11 cellular contexts compared by ENCODE assay signal in the genomic region with DNA sequence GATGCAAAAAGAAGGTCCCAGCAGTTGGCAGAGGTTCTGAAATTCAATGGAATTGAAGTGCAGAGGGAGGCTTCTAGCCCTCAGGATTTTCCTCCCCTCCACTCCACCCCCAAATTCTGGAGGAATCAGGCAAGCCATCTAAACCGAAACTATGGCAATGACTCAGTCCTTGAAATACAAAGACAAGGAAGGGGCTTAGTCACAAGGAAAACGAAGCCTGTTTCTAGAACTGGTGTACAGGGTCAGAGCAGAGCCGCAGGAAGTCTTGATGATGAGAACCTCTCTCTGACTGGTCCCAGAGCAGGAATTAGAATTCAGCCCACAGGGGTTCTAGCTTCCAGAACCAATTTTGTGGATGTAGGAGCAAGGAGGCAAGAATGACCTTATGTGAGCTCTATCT.
DNase-seq lines count a peak whose midpoint lies in the region; ATAC-seq and TF ChIP-seq lines count a peak whose summit lies in the region.
"Had no signal": no experiment of that assay in that cellular context is flagged by ENCODE, and none has a peak within 500 bp of the region (broad histone marks: within the 10 kb centered on the region; RNA-seq: fewer than 3 reads in every experiment).

No MANE protein-coding gene starts in this region.

- TF ChIP-seq CTCF in AG10803 (conservative IDR thresholded peaks at IDR 0.05; ENCODE audit: low read length) (no peak), cardiac fibroblast (IDR thresholded peaks at IDR 0.05; ENCODE audit: low read depth, low read length) (no peak)

- peak overlapping the region; percentile 5; the same call in 1 of the 2 replicates for H3K4me3 ChIP-seq in AG10803 (ENCODE audit: low read length)
- H3K4me3 ChIP-seq in cardiac fibroblast (replicated peaks in 1 of 2; ENCODE audit: low read depth in 2 of 2, low read length in 2 of 2): no peak overlapping the region
- H3K4me3 ChIP-seq: ascending aorta had no signal

- ATAC-seq in GM21529 (IDR thresholded peaks at IDR 0.05; ENCODE audit: unreplicated experiment): no peak

- H3K9me3 Mint-ChIP-seq in activated naive CD4-positive, alpha-beta T cell treated with anti-CD3 and anti-CD28 coated beads, Interleukin-2, amount 10 ng/mL, durations not matched to agents 7 days and 5 days: no peaks in the 10 kb centered on the region

- no peaks in the 10 kb centered on the region for H3K27me3 Mint-ChIP-seq in activated naive CD4-positive, alpha-beta T cell treated with anti-CD3 and anti-CD28 coated beads, Interleukin-2, amount 10 ng/mL, durations not matched to agents 7 days and 5 days

- CTCF ChIA-PET in activated naive CD4-positive, alpha-beta T cell treated with anti-CD3 and anti-CD28 coated beads, Interleukin-2, amount 10 ng/mL, durations not matched to agents 7 days and 5 days (lab: Charles Lee): no interaction called here

- no peaks in the 10 kb centered on the region for H3K4me1 Mint-ChIP-seq in activated naive CD4-positive, alpha-beta T cell treated with anti-CD3 and anti-CD28 coated beads, Interleukin-2, amount 10 ng/mL, durations not matched to agents 7 days and 5 days

- no peak overlapping the region for H3K27ac Mint-ChIP-seq in activated naive CD4-positive, alpha-beta T cell treated with anti-CD3 and anti-CD28 coated beads, Interleukin-2, amount 10 ng/mL, durations not matched to agents 7 days and 5 days

- no peak overlapping the region for H3K4me3 Mint-ChIP-seq in activated naive CD4-positive, alpha-beta T cell treated with anti-CD3 and anti-CD28 coated beads, Interleukin-2, amount 10 ng/mL, durations not matched to agents 7 days and 5 days

- DNase-seq in AG10803 (ENCODE audit: low read depth) (peak; percentile 77), M059J (ENCODE audit: low read depth) (peak; percentile 89), cardiac fibroblast (ENCODE audit: low read depth in 2 of 2) (peak; percentile 75 to 95), kidney tubule cell (ENCODE audit: low spot score) (peak; percentile 89), occipital lobe (lab: John Stamatoyannopoulos, UW) (no peak)
- DNase-seq in activated naive CD4-positive, alpha-beta T cell treated with anti-CD3 and anti-CD28 coated beads, Interleukin-2, amount 10 ng/mL, durations not matched to agents 7 days and 5 days: no peak
- DNase-seq in activated CD4-positive, alpha-beta T cell treated with anti-CD3 and anti-CD28 coated beads, Interleukin-2, amount 50 U/mL, for 48 hours: no peak
- DNase-seq: activated CD8-positive, alpha-beta memory T cell treated with anti-CD3 and anti-CD28 coated beads, Interleukin-2, amount 50 U/mL, for 4 hours; NCI-H146 had no signal

- H3K36me3 Mint-ChIP-seq in activated naive CD4-positive, alpha-beta T cell treated with anti-CD3 and anti-CD28 coated beads, Interleukin-2, amount 10 ng/mL, durations not matched to agents 7 days and 5 days: no peaks in the 10 kb centered on the region

Comparison
In these comparisons a context has a peak if more than half of its experiments do, and no peak if none do; other contexts are left out.
1. DNase-seq: peak in AG10803 (single experiment), M059J (single experiment), cardiac fibroblast (2 of 2) and kidney tubule cell (single experiment); none in activated naive CD4-positive, alpha-beta T cell treated with anti-CD3 and anti-CD28 coated beads, Interleukin-2, amount 10 ng/mL, durations not matched to agents 7 days and 5 days (single experiment), activated CD4-positive, alpha-beta T cell treated with anti-CD3 and anti-CD28 coated beads, Interleukin-2, amount 50 U/mL, for 48 hours (0 of 2) and occipital lobe (single experiment).